1 cellular context compared by ENCODE assay signal in the genomic region with DNA sequence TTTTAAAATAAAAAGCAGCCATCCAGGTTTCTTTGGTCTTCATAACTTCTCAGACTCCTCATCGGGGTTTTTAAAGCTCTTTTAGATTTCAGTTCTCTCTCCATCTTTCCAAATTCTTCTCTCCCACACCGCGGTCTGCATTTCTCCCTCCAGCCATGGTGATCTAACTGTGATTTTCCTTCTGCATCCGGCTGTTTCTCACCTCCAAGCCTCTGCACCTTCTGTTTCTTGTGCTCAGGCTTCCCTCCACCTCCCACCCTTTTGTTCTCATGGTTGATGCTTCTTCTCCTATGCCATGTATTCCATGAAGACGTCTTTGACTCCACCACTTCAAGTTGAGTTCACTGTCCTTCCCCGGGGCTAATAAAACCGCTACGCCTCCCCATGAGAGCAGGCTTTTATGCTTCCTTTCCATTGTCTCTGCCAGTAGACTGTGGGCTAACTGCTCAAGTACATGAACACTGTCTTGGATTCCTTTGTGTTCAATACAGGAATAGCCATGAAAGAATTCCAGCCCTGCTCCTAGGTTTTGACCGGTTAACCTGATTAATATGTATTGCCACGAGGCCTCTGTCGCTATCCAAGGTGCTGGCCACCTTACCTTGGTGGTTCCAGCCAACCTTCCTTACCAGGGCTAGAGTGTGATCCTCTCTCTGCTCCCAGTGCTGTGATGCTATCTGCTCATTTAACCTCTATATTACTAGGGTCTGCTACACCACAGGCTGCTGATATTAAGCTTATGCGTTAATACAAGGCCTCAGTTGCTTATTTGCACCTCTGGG.
TF ChIP-seq lines count a peak whose summit lies in the region.

No MANE protein-coding gene starts in this region.

TF ChIP-seq in GM12878, 131 proteins besides CTCF, POLR2A, EP300 and RAD21 (continued from another document):
- TF ChIP-seq EZH2 (IDR thresholded peaks at IDR 0.05; ENCODE audit: borderline replicate concordance, control insufficient read depth, low read depth, low read length): no peak
- no peak for TF ChIP-seq HDAC2 (IDR thresholded peaks at IDR 0.05)
- TF ChIP-seq, protein P1, sequence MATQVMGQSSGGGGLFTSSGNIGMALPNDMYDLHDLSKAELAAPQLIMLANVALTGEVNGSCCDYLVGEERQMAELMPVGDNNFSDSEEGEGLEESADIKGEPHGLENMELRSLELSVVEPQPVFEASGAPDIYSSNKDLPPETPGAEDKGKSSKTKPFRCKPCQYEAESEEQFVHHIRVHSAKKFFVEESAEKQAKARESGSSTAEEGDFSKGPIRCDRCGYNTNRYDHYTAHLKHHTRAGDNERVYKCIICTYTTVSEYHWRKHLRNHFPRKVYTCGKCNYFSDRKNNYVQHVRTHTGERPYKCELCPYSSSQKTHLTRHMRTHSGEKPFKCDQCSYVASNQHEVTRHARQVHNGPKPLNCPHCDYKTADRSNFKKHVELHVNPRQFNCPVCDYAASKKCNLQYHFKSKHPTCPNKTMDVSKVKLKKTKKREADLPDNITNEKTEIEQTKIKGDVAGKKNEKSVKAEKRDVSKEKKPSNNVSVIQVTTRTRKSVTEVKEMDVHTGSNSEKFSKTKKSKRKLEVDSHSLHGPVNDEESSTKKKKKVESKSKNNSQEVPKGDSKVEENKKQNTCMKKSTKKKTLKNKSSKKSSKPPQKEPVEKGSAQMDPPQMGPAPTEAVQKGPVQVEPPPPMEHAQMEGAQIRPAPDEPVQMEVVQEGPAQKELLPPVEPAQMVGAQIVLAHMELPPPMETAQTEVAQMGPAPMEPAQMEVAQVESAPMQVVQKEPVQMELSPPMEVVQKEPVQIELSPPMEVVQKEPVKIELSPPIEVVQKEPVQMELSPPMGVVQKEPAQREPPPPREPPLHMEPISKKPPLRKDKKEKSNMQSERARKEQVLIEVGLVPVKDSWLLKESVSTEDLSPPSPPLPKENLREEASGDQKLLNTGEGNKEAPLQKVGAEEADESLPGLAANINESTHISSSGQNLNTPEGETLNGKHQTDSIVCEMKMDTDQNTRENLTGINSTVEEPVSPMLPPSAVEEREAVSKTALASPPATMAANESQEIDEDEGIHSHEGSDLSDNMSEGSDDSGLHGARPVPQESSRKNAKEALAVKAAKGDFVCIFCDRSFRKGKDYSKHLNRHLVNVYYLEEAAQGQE (IDR thresholded peaks at IDR 0.05; ENCODE audit: low read depth, low read length): peak; percentile 77; the same call in 1 of the 2 replicates
